In genomic region chr5:173672891-173673290, GRCh38 we compare ENCODE assay signal across 26 cellular contexts. TPM values are rescaled to one million over a fixed set of nuclear protein-coding genes. Genes with fewer than 3 reads are reported as not detected.
DNase-seq lines count a peak whose midpoint lies in the region; ATAC-seq, FAIRE-seq and TF ChIP-seq lines count a peak whose summit lies in the region.
"Had no signal": no experiment of that assay in that cellular context is flagged by ENCODE, and none has a peak within 500 bp of the region (broad histone marks: within the 10 kb centered on the region; RNA-seq: fewer than 3 reads in every experiment).

No MANE protein-coding gene starts in this region.

- H3K27me3 ChIP-seq in BE2C = no peaks in the 10 kb centered on the region
- H3K27me3 ChIP-seq in H1 (replicated peaks in 1 of 4; ENCODE audit: control insufficient read depth in 3 of 4, extremely low read depth in 1 of 4, insufficient read depth in 3 of 4, low read length in 3 of 4) = no peaks in the 10 kb centered on the region
- no peaks in the 10 kb centered on the region for H3K27me3 ChIP-seq in neural progenitor cell
- peaks cover 41% of the 10 kb centered on the region for H3K27me3 ChIP-seq in gastroesophageal sphincter

- no peak for TF ChIP-seq RAD21 in H1 (IDR thresholded peaks at IDR 0.05 in 1 of 2, conservative IDR thresholded peaks at IDR 0.05 in 1 of 2; ENCODE audit: low read depth in 2 of 2, low read length in 2 of 2)

- no peak overlapping the region for H3K23ac ChIP-seq in H1 (ENCODE audit: insufficient read length)

- no peak for FAIRE-seq in H1 (lab: Jason Lieb, UNC)
- FAIRE-seq: GM12891 had no signal

- peak overlapping the region; percentile 26; the same call in 1 of the 2 replicates for H2AK5ac ChIP-seq in H1 (ENCODE audit: low read depth, low read length)

- H3K4me3 Mint-ChIP-seq in neural progenitor cell = no peak overlapping the region
- no peak overlapping the region for H3K4me3 Mint-ChIP-seq in T-helper 2 cell treated with Interferon-gamma antibody and Interleukin-4, amounts not matched to agents 5 μg/mL and 100 μg/mL, for 36 hours
- no peak overlapping the region for H3K4me3 Mint-ChIP-seq in naive thymus-derived CD8-positive, alpha-beta T cell
- H3K4me3 Mint-ChIP-seq: activated naive CD4-positive, alpha-beta T cell treated with anti-CD3 and anti-CD28 coated beads for 36 hours; activated T-helper 1 cell treated with anti-CD3 and anti-CD28 coated beads, Interleukin-12 subunit alpha, Interleukin-12 subunit beta, Interleukin-2, Interleukin-4 antibody, amounts not matched to agents 30 ng/mL and 10 ng/mL and 1 ng/mL, durations not matched to agents 14 hours and 24 hours and 36 hours; neural crest cell; T-helper 1 cell treated with Interleukin-12 subunit alpha and Interleukin-12 subunit beta and Interleukin-4 antibody, amounts not matched to agents 30 μg/mL and 1 μg/mL, for 36 hours had no signal

- peak overlapping the region; percentile 15 for H2BK20ac ChIP-seq in H1 (ENCODE audit: low read length)

- H4K20me1 ChIP-seq in H1 (replicated peaks in 1 of 2; ENCODE audit: control insufficient read depth in 1 of 2, insufficient read depth in 2 of 2, low read length in 2 of 2) (no peaks in the 10 kb centered on the region), neural progenitor cell (ENCODE audit: low read depth) (no peaks in the 10 kb centered on the region)

- peaks cover 3% of the 10 kb centered on the region; the same call in 1 of the 2 replicates for H3K23me2 ChIP-seq in H1 (ENCODE audit: low read depth, low read length)

- H3K36me3 ChIP-seq in BE2C (no peaks in the 10 kb centered on the region), H1 (ENCODE audit: control insufficient read depth in 2 of 4, insufficient read depth in 4 of 4, low read length in 3 of 4) (peaks cover 0 to 4% (median 0%) of the 10 kb centered on the region in 4 experiments; a peak in 1 of 8 replicates), neural progenitor cell (no peaks in the 10 kb centered on the region), gastroesophageal sphincter (no peaks in the 10 kb centered on the region)

- H2BK12ac ChIP-seq in H1 (ENCODE audit: low read depth, low read length) = peak overlapping the region; percentile 11; the same call in 1 of the 2 replicates

- H3K36me3 Mint-ChIP-seq in neural progenitor cell = no peaks in the 10 kb centered on the region
- H3K36me3 Mint-ChIP-seq in T-helper 2 cell treated with Interferon-gamma antibody and Interleukin-4, amounts not matched to agents 5 μg/mL and 100 μg/mL, for 36 hours (ENCODE audit: low read depth) = no peaks in the 10 kb centered on the region
- H3K36me3 Mint-ChIP-seq in naive thymus-derived CD8-positive, alpha-beta T cell = peaks cover 0 to 29% (median 5%) of the 10 kb centered on the region in 3 donors

- TF ChIP-seq EP300 in H1 (IDR thresholded peaks at IDR 0.05; ENCODE audit: borderline replicate concordance in 1 of 2, low read depth in 2 of 2, low read length in 2 of 2) = no peak
- no peak for TF ChIP-seq EP300 in gastroesophageal sphincter (IDR thresholded peaks at IDR 0.05)

- no peak overlapping the region; the same call in 1 of the 2 replicates for H3K18ac ChIP-seq in H1 (ENCODE audit: extremely low read depth, low read length)

- H3K4me3 ChIP-seq in BE2C (ENCODE audit: low read depth, low read length) (peak overlapping the region; percentile 40), H1 (ENCODE audit: extremely low read depth in 1 of 4, insufficient read depth in 2 of 4, low read depth in 3 of 4, low read length in 4 of 4) (no peak overlapping the region), neural progenitor cell (no peak overlapping the region), gastroesophageal sphincter (no peak overlapping the region)

- H3K27ac ChIP-seq in H1 (ENCODE audit: low read depth, low read length) (no peak overlapping the region), neural progenitor cell (no peak overlapping the region), gastroesophageal sphincter (no peak overlapping the region)

- H3K4me2 ChIP-seq in H1 (ENCODE audit: insufficient read depth in 1 of 2, low read depth in 2 of 2, low read length in 2 of 2) (no peak overlapping the region), neural progenitor cell (no peak overlapping the region)

- no peak overlapping the region; the same call in 1 of the 2 replicates for H4K8ac ChIP-seq in H1 (ENCODE audit: extremely low read depth, insufficient read depth, low read length)

- H4K5ac ChIP-seq in H1 (ENCODE audit: insufficient read length, low read depth, low read length) = no peak overlapping the region

- peak overlapping the region; percentile 13 for H2BK120ac ChIP-seq in H1 (replicated peaks; ENCODE audit: low read depth, low read length)

- H3K4ac ChIP-seq in H1 (replicated peaks; ENCODE audit: insufficient read length, low read depth, low read length) = no peak overlapping the region

- ATAC-seq in gastroesophageal sphincter = no peak
- no peak for ATAC-seq in naive thymus-derived CD8-positive, alpha-beta T cell
- ATAC-seq: activated CD4-positive, CD25-positive, alpha-beta regulatory T cell treated with anti-CD3 and anti-CD28 coated beads, Interleukin-2, amount 50 U/mL, for 24 hours; sciatic nerve; SK-N-SH treated with all-trans-retinoic acid at 6 μM for 48 hours had no signal

- H3K9me3 Mint-ChIP-seq in neural progenitor cell = peaks cover 18% of the 10 kb centered on the region
- H3K9me3 Mint-ChIP-seq in T-helper 2 cell treated with Interferon-gamma antibody and Interleukin-4, amounts not matched to agents 5 μg/mL and 100 μg/mL, for 36 hours = no peaks in the 10 kb centered on the region
- H3K9me3 Mint-ChIP-seq in naive thymus-derived CD8-positive, alpha-beta T cell = peaks cover 0 to 33% (median 8%) of the 10 kb centered on the region in 9 donors
- H3K9me3 Mint-ChIP-seq: activated T-helper 1 cell treated with anti-CD3 and anti-CD28 coated beads, Interleukin-12 subunit alpha, Interleukin-12 subunit beta, Interleukin-2, Interleukin-4 antibody, amounts not matched to agents 30 ng/mL and 10 ng/mL and 1 ng/mL, durations not matched to agents 14 hours and 24 hours and 36 hours; T-helper 1 cell treated with Interleukin-12 subunit alpha and Interleukin-12 subunit beta and Interleukin-4 antibody, amounts not matched to agents 30 μg/mL and 1 μg/mL, for 36 hours had no signal

- TF ChIP-seq CTCF in BE2C (IDR thresholded peaks at IDR 0.05; ENCODE audit: low read depth, low read length) = no peak
- no peak for TF ChIP-seq CTCF in H1 (IDR thresholded peaks at IDR 0.05; ENCODE audit: control extremely low read depth in 1 of 3, insufficient read depth in 1 of 3, low read depth in 1 of 3, low read length in 3 of 3)
- no peak for TF ChIP-seq CTCF in neural progenitor cell (IDR thresholded peaks at IDR 0.05)
- no peak for TF ChIP-seq CTCF in gastroesophageal sphincter (IDR thresholded peaks at IDR 0.05)

- H3K27me3 Mint-ChIP-seq in neural progenitor cell (ENCODE audit: insufficient read depth, low read depth) = peaks cover 8% of the 10 kb centered on the region
- H3K27me3 Mint-ChIP-seq in T-helper 2 cell treated with Interferon-gamma antibody and Interleukin-4, amounts not matched to agents 5 μg/mL and 100 μg/mL, for 36 hours (ENCODE audit: low read depth) = no peaks in the 10 kb centered on the region
- H3K27me3 Mint-ChIP-seq in naive thymus-derived CD8-positive, alpha-beta T cell = peaks cover 0 to 14% (median 11%) of the 10 kb centered on the region in 5 donors

- H4K91ac ChIP-seq in H1 (replicated peaks; ENCODE audit: insufficient read length, low read length) = peak overlapping the region; percentile 20

- WGBS in H1 (ENCODE audit: extremely low coverage in 1 of 2, insufficient coverage in 1 of 2, insufficient read length in 1 of 2, insufficient replicate concordance in 2 of 2, low coverage in 1 of 2, low lambda C conversion rate in 2 of 2, missing lambda C conversion rate in 1 of 2), 2 experiments = 94% methylated on average over 11 of the region's 11 CpGs; no CpG with 5 or more reads in 1 of the 2 experiments
- 71% methylated on average over 1 of the region's 11 CpGs; no CpG with 5 or more reads in 1 of the 2 donors for WGBS in gastroesophageal sphincter (ENCODE audit: low coverage in 1 of 2), 2 donors

- H3F3A ChIP-seq in neural progenitor cell (ENCODE audit: low read depth) = no peaks in the 10 kb centered on the region

- peaks cover 42% of the 10 kb centered on the region for H3K4me1 Mint-ChIP-seq in neural progenitor cell
- no peaks in the 10 kb centered on the region for H3K4me1 Mint-ChIP-seq in T-helper 2 cell treated with Interferon-gamma antibody and Interleukin-4, amounts not matched to agents 5 μg/mL and 100 μg/mL, for 36 hours (ENCODE audit: low read depth)
- no peaks in the 10 kb centered on the region for H3K4me1 Mint-ChIP-seq in naive thymus-derived CD8-positive, alpha-beta T cell

- CTCF ChIA-PET in H1 (lab: Charles Lee; ENCODE audit: partially characterized antibody) = interaction anchor here (1.5 kb wide), 1 partner anchor 57 kb away, joined by 3 read pairs; no protein-coding TSS in a partner anchor

- H3K56ac ChIP-seq in H1 (replicated peaks; ENCODE audit: insufficient read length, low read depth, low read length) = no peak overlapping the region

- no peaks in the 10 kb centered on the region for H3K79me1 ChIP-seq in H1 (ENCODE audit: low read depth, low read length)

- H3K4me1 ChIP-seq in BE2C (peaks cover 21% of the 10 kb centered on the region), H1 (replicated peaks in 1 of 4; ENCODE audit: control insufficient read depth in 3 of 4, insufficient read depth in 4 of 4, low read length in 3 of 4) (peaks cover 5 to 16% (median 8%) of the 10 kb centered on the region in 4 experiments; a peak in 5 of 7 replicates), neural progenitor cell (peaks cover 12% of the 10 kb centered on the region), gastroesophageal sphincter (peaks cover 0 to 8% (median 0%) of the 10 kb centered on the region in 3 donors)

- no peak overlapping the region for H3K14ac ChIP-seq in H1 (ENCODE audit: insufficient read length)

- peak overlapping the region; percentile 43 for H3K27ac Mint-ChIP-seq in neural progenitor cell
- H3K27ac Mint-ChIP-seq in T-helper 2 cell treated with Interferon-gamma antibody and Interleukin-4, amounts not matched to agents 5 μg/mL and 100 μg/mL, for 36 hours = no peak overlapping the region
- H3K27ac Mint-ChIP-seq in naive thymus-derived CD8-positive, alpha-beta T cell = no peak overlapping the region
- H3K27ac Mint-ChIP-seq: activated naive CD4-positive, alpha-beta T cell treated with anti-CD3 and anti-CD28 coated beads for 36 hours; activated T-helper 1 cell treated with anti-CD3 and anti-CD28 coated beads, Interleukin-12 subunit alpha, Interleukin-12 subunit beta, Interleukin-2, Interleukin-4 antibody, amounts not matched to agents 30 ng/mL and 10 ng/mL and 1 ng/mL, durations not matched to agents 14 hours and 24 hours and 36 hours; T-helper 1 cell treated with Interleukin-12 subunit alpha and Interleukin-12 subunit beta and Interleukin-4 antibody, amounts not matched to agents 30 μg/mL and 1 μg/mL, for 36 hours had no signal

- TF ChIP-seq POLR2A in H1 (IDR thresholded peaks at IDR 0.05; ENCODE audit: control extremely low read depth in 1 of 2, low read depth in 2 of 2, low read length in 2 of 2) (no peak), gastroesophageal sphincter (IDR thresholded peaks at IDR 0.05) (no peak)

- DNase-seq in BE2C = peak; percentile 24
- DNase-seq in DMS153 treated with DMSO at 0.1 percent for 48 hours (lab: John Stamatoyannopoulos, UW; ENCODE audit: unreplicated experiment) = peak; percentile 51
- DNase-seq in H1 (ENCODE audit: low read depth in 1 of 2, low spot score in 2 of 2) = no peak
- DNase-seq in neural progenitor cell (ENCODE audit: low spot score) = no peak
- DNase-seq in T-helper 2 cell treated with Interferon-gamma antibody and Interleukin-4, amounts not matched to agents 5 μg/mL and 100 μg/mL, for 36 hours (ENCODE audit: low spot score) = no peak
- DNase-seq in naive thymus-derived CD8-positive, alpha-beta T cell = no peak
- DNase-seq in NCI-H2081 (lab: John Stamatoyannopoulos, UW) = no peak
- DNase-seq: activated CD4-positive, alpha-beta T cell treated with anti-CD3 and anti-CD28 coated beads, Interleukin-2, amount 50 U/mL, for 48 hours; activated naive CD4-positive, alpha-beta T cell treated with anti-CD3 and anti-CD28 coated beads for 36 hours; DMS53; foreskin melanocyte; mammary epithelial cell; MM.1S; NCI-H1436 treated with DMSO at 0.1 percent for 48 hours; NCI-H446; NCI-H82; stimulated activated CD4-positive, alpha-beta T cell treated with anti-CD3 and anti-CD28 coated beads, Interleukin-4, amount 100 ng/mL, for 24 hours; trophoblast cell had no signal

- H2BK5ac ChIP-seq in H1 (ENCODE audit: low read depth, low read length) = peak overlapping the region; percentile 21; the same call in 1 of the 2 replicates

- H3K9me3 ChIP-seq in BE2C = no peaks in the 10 kb centered on the region
- peaks cover 21 to 31% of the 10 kb centered on the region in 2 experiments for H3K9me3 ChIP-seq in H1 (ENCODE audit: insufficient read depth in 2 of 2, low read depth in 1 of 2, low read length in 1 of 2)
- H3K9me3 ChIP-seq in neural progenitor cell (ENCODE audit: low read depth) = no peaks in the 10 kb centered on the region
- H3K9me3 ChIP-seq in gastroesophageal sphincter = peaks cover 0 to 37% (median 0%) of the 10 kb centered on the region in 3 donors

- H3K79me2 ChIP-seq in H1 (ENCODE audit: control insufficient read depth in 1 of 2, insufficient read depth in 2 of 2, low read length in 2 of 2) (no peaks in the 10 kb centered on the region), neural progenitor cell (ENCODE audit: low read depth) (no peaks in the 10 kb centered on the region)

- no peak overlapping the region for H2AFZ ChIP-seq in H1 (ENCODE audit: low read length)
- no peak overlapping the region for H2AFZ ChIP-seq in neural progenitor cell (replicated peaks)

- POLR2A ChIA-PET in H1 (lab: Charles Lee; ENCODE audit: partially characterized antibody) = no interaction called here
- POLR2A ChIA-PET in naive thymus-derived CD8-positive, alpha-beta T cell (lab: Charles Lee) = no interaction called here

- H2BK15ac ChIP-seq in H1 (ENCODE audit: low read length) = no peak overlapping the region

- H3K9ac ChIP-seq in H1 (replicated peaks in 1 of 4; ENCODE audit: extremely low read depth in 1 of 4, low read depth in 3 of 4, low read length in 3 of 4) (no peak overlapping the region), neural progenitor cell (no peak overlapping the region)

RNA-seq across cellular contexts. Expression of gene BOD1, which starts 56.4 kb away (rescaled TPM):
- 98.1 TPM for polyA plus RNA-seq in BE2C (2012; ENCODE audit: insufficient read depth, insufficient read length, low read depth)
- 143 and 149 TPM in 2 replicates for total RNA-seq in H1 (2021; fragmentation: NEBNext Ultra II Directional; extraction: Animal tissue kit (Norgen Biotek cat#: 25700))
- 83.1 and 107 TPM in 2 replicates for polyA plus RNA-seq in H1 (2011; rRNA removed)
- polyA plus RNA-seq in H1 (2011; cell fraction: cytosol; rRNA removed) = 127 TPM
- polyA plus RNA-seq in H1 (2011; cell fraction: nucleus; rRNA removed) = 58.0 TPM
- polyA plus RNA-seq in H1 (2012, experiment 1 of 2) = 133 to 170 TPM (median 136 TPM) in 4 replicates
- polyA plus RNA-seq in H1 (2012, experiment 2 of 2) = 111 TPM
- 117 TPM for polyA plus RNA-seq in H1 (2013, experiment 1 of 2)
- 117 TPM for polyA plus RNA-seq in H1 (2013, experiment 2 of 2)
- polyA minus RNA-seq in H1 (2011; rRNA and poly(A)+ RNA removed) = 114 and 131 TPM in 2 replicates
- polyA minus RNA-seq in H1 (2011; cell fraction: cytosol; rRNA and poly(A)+ RNA removed) = 68.5 TPM
- polyA minus RNA-seq in H1 (2011; cell fraction: nucleus; rRNA and poly(A)+ RNA removed) = 60.4 TPM
- total RNA-seq in neural progenitor cell (ENCODE audit: low replicate concordance) = 144 and 175 TPM in 2 replicates
- total RNA-seq in gastroesophageal sphincter = 10 to 100 TPM; 50.8 to 64.4 (median 54.7) TPM
- 10 to 100 TPM; 34.6 to 39.4 TPM for total RNA-seq in naive thymus-derived CD8-positive, alpha-beta T cell
- 10 to 100 TPM; 12.6 to 18.7 (median 13.0) TPM for polyA plus RNA-seq in naive thymus-derived CD8-positive, alpha-beta T cell

Comparison
In these comparisons a context has a peak if more than half of its experiments do, and no peak if none do; other contexts are left out.
1. DNase-seq: peak in BE2C (single experiment) and DMS153 treated with DMSO at 0.1 percent for 48 hours (single experiment); none in H1 (0 of 2), neural progenitor cell (single experiment), T-helper 2 cell treated with Interferon-gamma antibody and Interleukin-4, amounts not matched to agents 5 μg/mL and 100 μg/mL, for 36 hours (single experiment), naive thymus-derived CD8-positive, alpha-beta T cell (0 of 10) and NCI-H2081 (0 of 2).